In genomic region chr18:79577451-79578395, GRCh38 we compare ENCODE assay signal across 12 cellular contexts.
A peak's percentile ranks its signal among the peaks of the same experiment; 100 is the strongest.
DNase-seq lines count a peak whose midpoint lies in the region; ATAC-seq and TF ChIP-seq lines count a peak whose summit lies in the region.
"Had no signal": no experiment of that assay in that cellular context is flagged by ENCODE, and none has a peak within 500 bp of the region (broad histone marks: within the 10 kb centered on the region; RNA-seq: fewer than 3 reads in every experiment).

No MANE protein-coding gene starts in this region.

- CTCF ChIA-PET in GM10248 (lab: Yijun Ruan, JAX), result interaction anchor here (1.0 kb wide), 1 partner anchor 197 kb away, joined by 3 read pairs; no protein-coding TSS in a partner anchor

- H3K36me3 ChIP-seq in BLaER1, result no peaks in the 10 kb centered on the region
- no peaks in the 10 kb centered on the region for H3K36me3 ChIP-seq in mucosa of descending colon (ENCODE audit: low read depth)

- intact Hi-C loops in mucosa of descending colon (cut with DNase I, micrococcal nuclease), result no loop called here

- H3K9ac ChIP-seq in BLaER1, result peak overlapping the region; percentile 48; the same call in 1 of the 2 replicates

- DNase-seq in M059J (ENCODE audit: low read depth) (peak; percentile 16), choroid plexus epithelial cell (ENCODE audit: low read depth) (peak; percentile 33), mucosa of descending colon (peak in 2 of 3 donors; percentile 27 to 58), hippocampal formation (lab: John Stamatoyannopoulos, UW) (no peak), NCI-H2227 treated with DMSO at 0.1 percent for 48 hours (lab: John Stamatoyannopoulos, UW) (no peak), GM10248 (ENCODE audit: extremely low spot score) (no peak), NCI-H2196 (lab: John Stamatoyannopoulos, UW; ENCODE audit: unreplicated experiment) (no peak)
- DNase-seq: naive B cell; NCI-H1417 treated with DMSO at 0.1 percent for 48 hours; stimulated activated naive CD4-positive, alpha-beta T cell treated with Interleukin-2 at 50 U/mL for 16 hours had no signal

- ATAC-seq in mucosa of descending colon, result peak; percentile 6
- ATAC-seq: GM12878 had no signal

- H3K4me2 ChIP-seq in BLaER1, result peak overlapping the region; percentile 94

- H3K9me3 ChIP-seq in BLaER1 (peaks cover 14% of the 10 kb centered on the region), mucosa of descending colon (peaks cover 12% of the 10 kb centered on the region)

- TF ChIP-seq CTCF in choroid plexus epithelial cell (conservative IDR thresholded peaks at IDR 0.05; ENCODE audit: low read depth, low read length) (no peak), mucosa of descending colon (IDR thresholded peaks at IDR 0.05) (no peak), GM10248 (IDR thresholded peaks at IDR 0.05; ENCODE audit: control extremely low read depth, extremely low read depth, low read depth, missing control alignments) (no peak)

- H3K4me1 ChIP-seq in BLaER1, result peaks cover 66% of the 10 kb centered on the region
- peaks cover 5% of the 10 kb centered on the region for H3K4me1 ChIP-seq in mucosa of descending colon (ENCODE audit: low read depth)

- peak overlapping the region; percentile 73 for H3K27ac ChIP-seq in BLaER1

- POLR2A ChIA-PET in GM10248 (lab: Yijun Ruan, JAX), result no interaction called here

- H3K4me3 ChIP-seq in BLaER1 (no peak overlapping the region), choroid plexus epithelial cell (ENCODE audit: low read depth, low read length) (no peak overlapping the region), mucosa of descending colon (no peak overlapping the region)
- H3K4me3 ChIP-seq: GM12878 had no signal

- H4K20me1 ChIP-seq in BLaER1, result no peaks in the 10 kb centered on the region

- H3K27me3 ChIP-seq in BLaER1, result no peaks in the 10 kb centered on the region

Comparison
In these comparisons a context has a peak if more than half of its experiments do, and no peak if none do; other contexts are left out.
1. DNase-seq: peak in M059J (single experiment), choroid plexus epithelial cell (single experiment) and mucosa of descending colon (2 of 3); none in hippocampal formation (0 of 2), NCI-H2227 treated with DMSO at 0.1 percent for 48 hours (single experiment), GM10248 (single experiment) and NCI-H2196 (single experiment).